Comparison of ENCODE assay signal across 8 cellular contexts in genomic region chr6:88558981-88559380, GRCh38.
"Had no signal": no experiment of that assay in that cellular context is flagged by ENCODE, and none has a peak within 500 bp of the region (broad histone marks: within the 10 kb centered on the region; RNA-seq: fewer than 3 reads in every experiment).

No MANE protein-coding gene starts in this region.

- ATAC-seq: K562 had no signal

- H3K4me3 ChIP-seq: K562 had no signal

- H3K4me1 Mint-ChIP-seq: H9 had no signal

- H3K9me3 Mint-ChIP-seq: H9 had no signal

- DNase-seq: GOT3, H9, HCEC 1CT, IMR-90, KG1 had no signal

- H3K27ac Mint-ChIP-seq: H9 had no signal

- FAIRE-seq: H54, HTR-8/SVneo, K562 had no signal

- H3K4me3 Mint-ChIP-seq: H9 had no signal
